ENCODE assay signal across 27 cellular contexts in genomic region chr9:82791685-82792084, GRCh38.
"Had no signal": no experiment of that assay in that cellular context is flagged by ENCODE, and none has a peak within 500 bp of the region (broad histone marks: within the 10 kb centered on the region; RNA-seq: fewer than 3 reads in every experiment).

No MANE protein-coding gene starts in this region.

- H3K27me3 ChIP-seq: body of pancreas, Peyer's patch, SJCRH30 had no signal

- DNase-seq: activated CD4-positive, alpha-beta T cell treated with anti-CD3 and anti-CD28 coated beads for 4 hours; activated CD8-positive, alpha-beta memory T cell treated with anti-CD3 and anti-CD28 coated beads, Interleukin-2, amount 10 ng/mL, durations not matched to agents 7 days and 5 days; activated effector memory CD4-positive, alpha-beta T cell treated with Interleukin-2 at 50 U/mL for 16 hours; activated naive CD4-positive, alpha-beta T cell; activated T-cell treated with anti-CD3 and anti-CD28 coated beads, Interleukin-2, amount 50 U/mL, for 24 hours; aorta; body of pancreas; central memory CD4-positive, alpha-beta T cell; cortex of kidney; NCI-H1092 treated with DMSO at 0.1 percent for 48 hours; NCI-H1436; NCI-H1694 treated with DMSO at 0.1 percent for 48 hours; NCI-H2029 treated with DMSO at 0.1 percent for 48 hours; NCI-H2227 treated with DMSO at 0.1 percent for 48 hours; NCI-H526; NK-92 treated with Interleukin-12 subunit alpha and Interleukin-12 subunit beta, amount 100 ng/mL, for 24 hours; Peyer's patch; Right ventricle myocardium superior; SJCRH30; SK-N-SH; SW 1271 had no signal

- H3K9me3 ChIP-seq: body of pancreas, Peyer's patch, SK-N-SH had no signal

- H3K36me3 ChIP-seq: Peyer's patch, SJCRH30 had no signal

- H3K4me2 ChIP-seq: SK-N-SH had no signal

- H3K9me3 Mint-ChIP-seq: activated naive CD4-positive, alpha-beta T cell treated with anti-CD3 and anti-CD28 coated beads, Interleukin-2, amount 50 U/mL, for 24 hours; activated T-helper 1 cell treated with anti-CD3 and anti-CD28 coated beads, Interleukin-12 subunit alpha, Interleukin-12 subunit beta, Interleukin-2, Interleukin-4 antibody, amounts not matched to agents 30 ng/mL and 10 ng/mL and 1 ng/mL, durations not matched to agents 14 hours and 24 hours and 36 hours; T-helper 2 cell treated with Interferon-gamma antibody and Interleukin-4, amounts not matched to agents 5 μg/mL and 100 μg/mL, for 36 hours had no signal

- H3K4me1 Mint-ChIP-seq: activated CD8-positive, alpha-beta memory T cell treated with anti-CD3 and anti-CD28 coated beads, Interleukin-2, amount 10 ng/mL, durations not matched to agents 7 days and 5 days; activated naive CD4-positive, alpha-beta T cell treated with anti-CD3 and anti-CD28 coated beads, Interleukin-2, amount 50 U/mL, for 24 hours had no signal

- ATAC-seq: activated CD4-positive, CD25-positive, alpha-beta regulatory T cell treated with anti-CD3 and anti-CD28 coated beads, Interleukin-2, amount 50 U/mL, for 24 hours; activated CD8-positive, alpha-beta memory T cell treated with anti-CD3 and anti-CD28 coated beads, Interleukin-2, amount 10 ng/mL, durations not matched to agents 7 days and 5 days; body of pancreas; K562 had no signal

- H3K4me1 ChIP-seq: body of pancreas, Peyer's patch, SJCRH30 had no signal

- H3K27ac Mint-ChIP-seq: activated CD8-positive, alpha-beta memory T cell treated with anti-CD3 and anti-CD28 coated beads, Interleukin-2, amount 10 ng/mL, durations not matched to agents 7 days and 5 days; activated naive CD4-positive, alpha-beta T cell treated with anti-CD3 and anti-CD28 coated beads, Interleukin-2, amount 50 U/mL, for 24 hours; activated T-cell treated with anti-CD3 and anti-CD28 coated beads, Interleukin-2, amount 50 U/mL, for 24 hours; activated T-helper 1 cell treated with anti-CD3 and anti-CD28 coated beads, Interleukin-12 subunit alpha, Interleukin-12 subunit beta, Interleukin-2, Interleukin-4 antibody, amounts not matched to agents 30 ng/mL and 10 ng/mL and 1 ng/mL, durations not matched to agents 14 hours and 24 hours and 36 hours; T-helper 2 cell treated with Interferon-gamma antibody and Interleukin-4, amounts not matched to agents 5 μg/mL and 100 μg/mL, for 36 hours had no signal

- H3K4me3 ChIP-seq: body of pancreas, K562, Peyer's patch, SJCRH30 had no signal

- H3K27ac ChIP-seq: body of pancreas, Peyer's patch, RWPE1, SJCRH30 had no signal

- H3K27me3 Mint-ChIP-seq: activated CD8-positive, alpha-beta memory T cell treated with anti-CD3 and anti-CD28 coated beads, Interleukin-2, amount 10 ng/mL, durations not matched to agents 7 days and 5 days; activated naive CD4-positive, alpha-beta T cell treated with anti-CD3 and anti-CD28 coated beads, Interleukin-2, amount 50 U/mL, for 24 hours; activated T-cell treated with anti-CD3 and anti-CD28 coated beads, Interleukin-2, amount 50 U/mL, for 24 hours had no signal

- H3K36me3 Mint-ChIP-seq: activated CD8-positive, alpha-beta memory T cell treated with anti-CD3 and anti-CD28 coated beads, Interleukin-2, amount 10 ng/mL, durations not matched to agents 7 days and 5 days; activated naive CD4-positive, alpha-beta T cell treated with anti-CD3 and anti-CD28 coated beads, Interleukin-2, amount 50 U/mL, for 24 hours had no signal

- H3K4me3 Mint-ChIP-seq: activated CD8-positive, alpha-beta memory T cell treated with anti-CD3 and anti-CD28 coated beads, Interleukin-2, amount 10 ng/mL, durations not matched to agents 7 days and 5 days; activated naive CD4-positive, alpha-beta T cell treated with anti-CD3 and anti-CD28 coated beads, Interleukin-2, amount 50 U/mL, for 24 hours; activated T-cell treated with anti-CD3 and anti-CD28 coated beads, Interleukin-2, amount 50 U/mL, for 24 hours; activated T-helper 1 cell treated with anti-CD3 and anti-CD28 coated beads, Interleukin-12 subunit alpha, Interleukin-12 subunit beta, Interleukin-2, Interleukin-4 antibody, amounts not matched to agents 30 ng/mL and 10 ng/mL and 1 ng/mL, durations not matched to agents 14 hours and 24 hours and 36 hours; T-helper 2 cell treated with Interferon-gamma antibody and Interleukin-4, amounts not matched to agents 5 μg/mL and 100 μg/mL, for 36 hours had no signal

- H3K9ac ChIP-seq: SK-N-SH had no signal
